ENCODE assay signal across 1 cellular context in genomic region chr2:110659248-110659647, GRCh38.
TF ChIP-seq lines count a peak whose summit lies in the region.

No MANE protein-coding gene starts in this region.

TF ChIP-seq in IMR-90, 13 proteins besides CTCF, POLR2A, EP300 and RAD21 (continued from another document):
- TF ChIP-seq ELK1 (IDR thresholded peaks at IDR 0.05; ENCODE audit: borderline replicate concordance, low read depth, low read length) (no peak), MAZ (IDR thresholded peaks at IDR 0.05; ENCODE audit: borderline replicate concordance, low read depth, low read length) (no peak)
- TF ChIP-seq, protein P1, sequence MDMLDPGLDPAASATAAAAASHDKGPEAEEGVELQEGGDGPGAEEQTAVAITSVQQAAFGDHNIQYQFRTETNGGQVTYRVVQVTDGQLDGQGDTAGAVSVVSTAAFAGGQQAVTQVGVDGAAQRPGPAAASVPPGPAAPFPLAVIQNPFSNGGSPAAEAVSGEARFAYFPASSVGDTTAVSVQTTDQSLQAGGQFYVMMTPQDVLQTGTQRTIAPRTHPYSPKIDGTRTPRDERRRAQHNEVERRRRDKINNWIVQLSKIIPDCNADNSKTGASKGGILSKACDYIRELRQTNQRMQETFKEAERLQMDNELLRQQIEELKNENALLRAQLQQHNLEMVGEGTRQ (IDR thresholded peaks at IDR 0.05; ENCODE audit: low read depth, low read length) = no peak
TF ChIP-seq in IMR-90: peak in this region for 0.
